ENCODE assay signal across 8 cellular contexts in genomic region chrX:132292753-132293152, GRCh38.
A peak's percentile ranks its signal among the peaks of the same experiment; 100 is the strongest.
DNase-seq lines count a peak whose midpoint lies in the region; ATAC-seq, FAIRE-seq and TF ChIP-seq lines count a peak whose summit lies in the region.

No MANE protein-coding gene starts in this region.

- POLR2A ChIA-PET in A549 (lab: Yijun Ruan, JAX): no interaction called here

- H3K36me3 Mint-ChIP-seq in activated naive CD8-positive, alpha-beta T cell treated with anti-CD3 and anti-CD28 coated beads, Interleukin-2, amount 50 U/mL, for 24 hours (ENCODE audit: low read depth): peaks cover 2% of the 10 kb centered on the region

- TF ChIP-seq RAD21 in A549 (conservative IDR thresholded peaks at IDR 0.05 in 1 of 2, IDR thresholded peaks at IDR 0.05 in 1 of 2): peak; percentile 45 to 51; a peak in 4 of 5 replicates

- H3K4me3 ChIP-seq in A549 (no peak overlapping the region), right atrium auricular region (no peak overlapping the region), gastrocnemius medialis (no peak overlapping the region)

- TF ChIP-seq EP300 in A549 (IDR thresholded peaks at IDR 0.05): no peak

- ATAC-seq in A549: peak; percentile 70 to 80; a peak in 5 of 6 replicates
- peak; percentile 76 for ATAC-seq in GM18508 (IDR thresholded peaks at IDR 0.05; ENCODE audit: insufficient read depth, unreplicated experiment)
- no peak for ATAC-seq in activated naive CD8-positive, alpha-beta T cell treated with anti-CD3 and anti-CD28 coated beads, Interleukin-2, amount 50 U/mL, for 24 hours
- peak; percentile 36 to 66 for ATAC-seq in gastrocnemius medialis

- TF ChIP-seq POLR2A in A549 (IDR thresholded peaks at IDR 0.05; ENCODE audit: low read length) (no peak), gastrocnemius medialis (IDR thresholded peaks at IDR 0.05) (no peak)

- no peak overlapping the region for H3K27ac Mint-ChIP-seq in activated naive CD8-positive, alpha-beta T cell treated with anti-CD3 and anti-CD28 coated beads, Interleukin-2, amount 50 U/mL, for 24 hours

- H3K4me3 Mint-ChIP-seq in activated naive CD8-positive, alpha-beta T cell treated with anti-CD3 and anti-CD28 coated beads, Interleukin-2, amount 50 U/mL, for 24 hours: no peak overlapping the region

- H3K27ac ChIP-seq in A549 (no peak overlapping the region), right atrium auricular region (no peak overlapping the region), gastrocnemius medialis (no peak overlapping the region)

- WGBS in A549 (ENCODE audit: missing lambda C conversion rate): 0% methylated on average over 4 of the region's 4 CpGs

- no peaks in the 10 kb centered on the region for H3K4me1 ChIP-seq in A549
- no peaks in the 10 kb centered on the region for H3K4me1 ChIP-seq in right atrium auricular region
- H3K4me1 ChIP-seq in gastrocnemius medialis: no peaks in the 10 kb centered on the region

- H3K4me1 Mint-ChIP-seq in activated naive CD8-positive, alpha-beta T cell treated with anti-CD3 and anti-CD28 coated beads, Interleukin-2, amount 50 U/mL, for 24 hours: peaks cover 2% of the 10 kb centered on the region

- TF ChIP-seq CTCF in A549 (IDR thresholded peaks at IDR 0.05): peak; percentile 59
- TF ChIP-seq CTCF in right atrium auricular region (IDR thresholded peaks at IDR 0.05): peak; percentile 39 to 79
- TF ChIP-seq CTCF in gastrocnemius medialis (IDR thresholded peaks at IDR 0.05 in 4 of 5, conservative IDR thresholded peaks at IDR 0.05 in 1 of 5): peak in 4 of 5 experiments; percentile 20 to 64 (median 56)

- H3K9me3 ChIP-seq in A549 (no peaks in the 10 kb centered on the region), right atrium auricular region (peaks cover 0 to 4% of the 10 kb centered on the region in 2 donors), gastrocnemius medialis (no peaks in the 10 kb centered on the region)

- no peaks in the 10 kb centered on the region for H3K9me3 Mint-ChIP-seq in activated naive CD8-positive, alpha-beta T cell treated with anti-CD3 and anti-CD28 coated beads, Interleukin-2, amount 50 U/mL, for 24 hours

- DNase-seq in A549 (ENCODE audit: low read depth in 1 of 2, low spot score in 1 of 2) (peak; percentile 29 to 46), HK-2 (ENCODE audit: unreplicated experiment) (peak; percentile 8), right atrium auricular region (ENCODE audit: low spot score) (no peak), gastrocnemius medialis (peak in 1 of 2 donors; percentile 2), NCI-H510A (lab: John Stamatoyannopoulos, UW) (no peak), NCI-H774 (lab: John Stamatoyannopoulos, UW) (no peak)
- DNase-seq in activated naive CD8-positive, alpha-beta T cell treated with anti-CD3 and anti-CD28 coated beads, Interleukin-2, amount 50 U/mL, for 24 hours: peak; percentile 4

- CTCF ChIA-PET in A549 (lab: Yijun Ruan, JAX): interaction anchor here (0.6 to 2.6 kb wide), 23 partner anchors 10 to 451 kb away, joined by 3 to 16 read pairs (median 5); no protein-coding TSS in a partner anchor

- no peak overlapping the region for H3K4me2 ChIP-seq in A549

- no peaks in the 10 kb centered on the region for H3K27me3 Mint-ChIP-seq in activated naive CD8-positive, alpha-beta T cell treated with anti-CD3 and anti-CD28 coated beads, Interleukin-2, amount 50 U/mL, for 24 hours

- H3K27me3 ChIP-seq in right atrium auricular region (no peaks in the 10 kb centered on the region), gastrocnemius medialis (no peaks in the 10 kb centered on the region)

- intact Hi-C loops in gastrocnemius medialis (cut with DNase I; ENCODE audit: low total_unique reads): loop anchor here (2.0 to 5.0 kb wide), 2 partner anchors 300 to 322 kb away; no protein-coding TSS in a partner anchor

- peak; percentile 97 for FAIRE-seq in A549 (lab: Jason Lieb, UNC)

- in situ Hi-C loops in gastrocnemius medialis (cut with MboI; ENCODE audit: low sequenced_read_pairs in 4 of 4): loop anchor here (10.0 to 25.0 kb wide), 5 partner anchors 312 to 345 kb away; no protein-coding TSS in a partner anchor

- H3K36me3 ChIP-seq in right atrium auricular region: no peaks in the 10 kb centered on the region
- no peaks in the 10 kb centered on the region for H3K36me3 ChIP-seq in gastrocnemius medialis

TF ChIP-seq in A549, 52 proteins besides CTCF, POLR2A, EP300 and RAD21:
- TF ChIP-seq SMC3 (IDR thresholded peaks at IDR 0.05) (peak; percentile 44; the same call in 1 of the 3 replicates), ELK1 (IDR thresholded peaks at IDR 0.05; ENCODE audit: low read depth, low read length) (no peak)
TF ChIP-seq in A549: peak in this region for 1.

Comparison
In these comparisons a context has a peak if more than half of its experiments do, and no peak if none do; other contexts are left out.
1. DNase-seq: peak in A549 (2 of 2), HK-2 (single experiment) and activated naive CD8-positive, alpha-beta T cell treated with anti-CD3 and anti-CD28 coated beads, Interleukin-2, amount 50 U/mL, for 24 hours (single experiment); none in right atrium auricular region (single experiment), NCI-H510A (single experiment) and NCI-H774 (single experiment).
2. Peak in every context shown above with its lines, with median percentiles within 50 percentile points of each other: CTCF ChIP-seq.